Comparison of ENCODE assay signal across 10 cellular contexts in genomic region chr22:29152381-29153138, GRCh38. TPM values are rescaled to one million over a fixed set of nuclear protein-coding genes. Genes with fewer than 3 reads are reported as not detected.
DNase-seq lines count a peak whose midpoint lies in the region; ATAC-seq and TF ChIP-seq lines count a peak whose summit lies in the region.
"Had no signal": no experiment of that assay in that cellular context is flagged by ENCODE, and none has a peak within 500 bp of the region (broad histone marks: within the 10 kb centered on the region; RNA-seq: fewer than 3 reads in every experiment).

No MANE protein-coding gene starts in this region.

- no peaks in the 10 kb centered on the region for H3K27me3 ChIP-seq in suprapubic skin

- H3K9me3 ChIP-seq in suprapubic skin, result no peaks in the 10 kb centered on the region

- TF ChIP-seq POLR2A in erythroblast (IDR thresholded peaks at IDR 0.05; ENCODE audit: low read length) (peak; percentile 89), suprapubic skin (IDR thresholded peaks at IDR 0.05) (no peak)

- H3K36me3 ChIP-seq in suprapubic skin, result peaks cover 20% of the 10 kb centered on the region

- peak overlapping the region; percentile 15 for H3K4me3 ChIP-seq in suprapubic skin

- no peak for TF ChIP-seq EP300 in suprapubic skin (IDR thresholded peaks at IDR 0.05)

- WGBS in suprapubic skin, result 40% methylated on average over 12 of the region's 12 CpGs

- TF ChIP-seq CTCF in suprapubic skin (IDR thresholded peaks at IDR 0.05), result no peak

- H3K4me1 ChIP-seq in suprapubic skin, result peaks cover 29% of the 10 kb centered on the region

- ATAC-seq in GM21619 (IDR thresholded peaks at IDR 0.05; ENCODE audit: unreplicated experiment) (no peak), GM19035 (IDR thresholded peaks at IDR 0.05; ENCODE audit: unreplicated experiment) (no peak)
- ATAC-seq: activated CD8-positive, alpha-beta T cell treated with anti-CD3 and anti-CD28 coated beads for 36 hours had no signal

- peak overlapping the region; percentile 75 for H3K27ac ChIP-seq in suprapubic skin

- peak; percentile 98 for DNase-seq in OCI-M1 (lab: John Stamatoyannopoulos, UW)
- peak; percentile 82 to 84 for DNase-seq in erythroblast (lab: John Stamatoyannopoulos, UW)
- peak; percentile 81 for DNase-seq in medulla oblongata (ENCODE audit: extremely low spot score)
- peak; percentile 57 to 79 for DNase-seq in suprapubic skin (ENCODE audit: low spot score in 2 of 2)
- DNase-seq in NCI-H526 (lab: John Stamatoyannopoulos, UW), result no peak
- DNase-seq in kidney tubule cell (ENCODE audit: low spot score), result no peak
- DNase-seq: activated CD8-positive, alpha-beta T cell treated with anti-CD3 and anti-CD28 coated beads for 36 hours; DMS53 had no signal

RNA-seq across cellular contexts. Expression of gene EMID1, which starts 53.1 kb away (rescaled TPM):
- total RNA-seq in suprapubic skin, result 1 to 10 TPM; 1.6 to 7.4 (median 2.9) TPM

Comparison
In these comparisons a context has a peak if more than half of its experiments do, and no peak if none do; other contexts are left out.
1. DNase-seq: peak in OCI-M1 (single experiment), erythroblast (2 of 2), medulla oblongata (single experiment) and suprapubic skin (2 of 2); none in NCI-H526 (0 of 2) and kidney tubule cell (single experiment).